Comparison of ENCODE assay signal across 22 cellular contexts in the genomic region with DNA sequence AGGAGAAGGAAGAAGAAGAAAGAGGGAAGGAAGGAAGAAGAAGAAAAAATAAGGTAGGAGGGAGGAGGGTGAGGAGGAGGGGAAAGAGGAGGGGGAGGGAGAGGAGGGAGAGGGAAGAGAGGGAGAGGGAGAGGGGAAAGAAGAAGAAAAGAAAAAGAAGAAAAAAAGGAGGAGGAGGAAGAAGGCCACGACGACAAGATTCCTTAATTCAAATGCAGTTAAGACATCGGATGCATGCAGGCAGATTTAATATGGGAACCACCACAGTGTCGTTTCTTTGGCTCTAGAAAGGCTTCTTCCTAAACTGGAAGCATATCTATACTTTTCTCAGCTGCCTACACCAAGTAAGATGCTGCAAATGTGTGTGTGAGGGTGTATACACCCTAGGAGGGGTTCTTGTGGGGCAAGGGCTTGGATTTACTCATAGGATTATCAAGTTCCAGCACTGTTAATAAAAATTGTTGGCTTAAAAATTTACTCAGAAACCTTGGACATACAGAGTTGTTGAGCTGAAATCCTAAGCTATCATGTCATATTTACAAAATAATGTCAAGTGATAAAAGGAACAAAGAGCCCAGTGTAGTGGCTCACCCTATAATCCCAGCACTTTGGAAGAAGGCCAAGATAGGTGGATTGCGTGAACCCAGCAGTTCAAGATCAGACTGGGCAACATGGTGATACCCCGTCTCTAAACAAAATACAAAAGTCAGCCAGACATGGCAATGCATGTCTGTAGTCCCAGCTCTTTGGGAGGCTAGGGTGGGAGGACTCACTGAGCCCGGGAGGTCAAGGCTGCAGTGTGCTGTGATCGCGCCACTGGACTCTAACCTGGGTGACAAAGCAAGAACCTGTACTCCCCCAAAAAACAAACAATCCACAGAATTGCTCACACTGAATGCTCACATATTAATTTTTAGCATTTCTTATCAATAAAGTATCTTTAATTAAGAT.
DNase-seq lines count a peak whose midpoint lies in the region; ATAC-seq, FAIRE-seq and TF ChIP-seq lines count a peak whose summit lies in the region.
"Had no signal": no experiment of that assay in that cellular context is flagged by ENCODE, and none has a peak within 500 bp of the region (broad histone marks: within the 10 kb centered on the region; RNA-seq: fewer than 3 reads in every experiment).

No MANE protein-coding gene starts in this region.

- no peak for FAIRE-seq in pancreas (lab: Jason Lieb, UNC)
- FAIRE-seq: islet of Langerhans had no signal

- no peaks in the 10 kb centered on the region for H3K27me3 ChIP-seq in pancreas
- H3K27me3 ChIP-seq: BLaER1, heart right ventricle, MG63, SJSA1 had no signal

- DNase-seq in HT1080 (ENCODE audit: low read depth) (peak; percentile 28), NCI-H2196 (lab: John Stamatoyannopoulos, UW; ENCODE audit: unreplicated experiment) (peak; percentile 74), chondrocyte (ENCODE audit: low spot score) (no peak), pancreas (no peak)
- DNase-seq: activated CD4-positive, CD25-positive, alpha-beta regulatory T cell treated with anti-CD3 and anti-CD28 coated beads, Interleukin-2, amount 50 U/mL, for 72 hours; activated gamma-delta T cell treated with Interleukin-2 at 50 U/mL for 16 hours; heart right ventricle; MG63; natural killer cell; NCI-H1694 treated with DMSO at 0.1 percent for 48 hours; NCI-H524 treated with DMSO at 0.1 percent for 48 hours; OCI-M1; stimulated activated CD4-positive, alpha-beta T cell treated with anti-CD3 and anti-CD28 coated beads, Interleukin-4, amount 100 ng/mL, for 24 hours had no signal

- H3K27ac Mint-ChIP-seq in chondrocyte (ENCODE audit: unreplicated experiment), result peak overlapping the region; percentile 27
- H3K27ac Mint-ChIP-seq: memory B cell, natural killer cell had no signal

- peak overlapping the region in 2 of 4 donors; percentile 33 to 54 for H3K27ac ChIP-seq in pancreas
- H3K27ac ChIP-seq: BLaER1, heart right ventricle, SJSA1, skin epidermis had no signal

- ATAC-seq in pancreas (peak in 3 of 4 donors; percentile 45 to 84 (median 69)), HG03039 (IDR thresholded peaks at IDR 0.05; ENCODE audit: unreplicated experiment) (no peak), HG03521 (IDR thresholded peaks at IDR 0.05; ENCODE audit: unreplicated experiment) (no peak), GM21528 (IDR thresholded peaks at IDR 0.05; ENCODE audit: low FRiP score, unreplicated experiment) (no peak)
- ATAC-seq: heart right ventricle, natural killer cell had no signal

- H3K4me1 ChIP-seq in pancreas, result peaks cover 0 to 4% (median 0%) of the 10 kb centered on the region in 3 donors
- H3K4me1 ChIP-seq: BLaER1 had no signal

- intact Hi-C loops in pancreas (cut with DNase I), result no loop called here

- H3K9me3 ChIP-seq in pancreas, result no peaks in the 10 kb centered on the region
- H3K9me3 ChIP-seq: BLaER1, heart right ventricle, MG63, SJSA1 had no signal

- no peak for TF ChIP-seq CTCF in chondrocyte (IDR thresholded peaks at IDR 0.05)
- TF ChIP-seq CTCF in pancreas (IDR thresholded peaks at IDR 0.05), result no peak

- no peaks in the 10 kb centered on the region for H3K27me3 Mint-ChIP-seq in chondrocyte (ENCODE audit: low read depth)
- H3K27me3 Mint-ChIP-seq: memory B cell, progenitor cell of endocrine pancreas had no signal

- no peak overlapping the region for H3K4me3 Mint-ChIP-seq in chondrocyte (ENCODE audit: unreplicated experiment)
- H3K4me3 Mint-ChIP-seq: memory B cell, natural killer cell had no signal

- H3K4me3 ChIP-seq in pancreas, result no peak overlapping the region
- H3K4me3 ChIP-seq: BLaER1, heart right ventricle, MG63, SJSA1, skin epidermis had no signal

- no peaks in the 10 kb centered on the region for H3K9me3 Mint-ChIP-seq in chondrocyte (ENCODE audit: low read depth)
- H3K9me3 Mint-ChIP-seq: memory B cell, natural killer cell had no signal

- peaks cover 30% of the 10 kb centered on the region for H3K36me3 Mint-ChIP-seq in chondrocyte (ENCODE audit: low read depth)

- H3K36me3 ChIP-seq in pancreas, result peaks cover 0 to 27% (median 0%) of the 10 kb centered on the region in 3 donors

- 54 to 55% methylated on average over 9 of the region's 9 CpGs for WGBS in pancreas, 2 donors

- H3K4me1 Mint-ChIP-seq in chondrocyte (ENCODE audit: low read depth), result peaks cover 46% of the 10 kb centered on the region
- H3K4me1 Mint-ChIP-seq: memory B cell, natural killer cell had no signal

Comparison
In these comparisons a context has a peak if more than half of its experiments do, and no peak if none do; other contexts are left out.
1. DNase-seq: peak in HT1080 (single experiment) and NCI-H2196 (single experiment); none in chondrocyte (single experiment) and pancreas (0 of 6).
2. ATAC-seq: peak in pancreas (3 of 4); none in HG03039 (single experiment), HG03521 (single experiment) and GM21528 (single experiment).